10 cellular contexts compared by ENCODE assay signal in the genomic region with DNA sequence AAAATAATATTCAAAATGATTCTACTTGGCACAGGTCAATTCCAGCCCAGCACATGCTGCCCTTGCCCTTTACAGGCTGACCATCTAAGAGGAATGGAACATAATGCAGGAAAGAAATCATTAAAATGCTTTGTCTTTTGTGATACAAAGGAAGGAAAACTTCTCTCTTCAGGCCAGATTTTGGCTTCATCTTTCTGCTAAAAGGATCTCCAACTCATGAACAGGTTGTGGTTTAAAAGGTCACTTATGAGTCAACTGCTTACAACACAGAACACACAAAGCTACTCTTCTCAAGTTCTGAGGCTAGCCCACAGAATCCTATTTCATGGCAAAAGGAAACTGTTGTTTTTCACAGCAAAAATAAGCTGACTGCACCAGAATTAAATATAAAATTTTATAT.
DNase-seq lines count a peak whose midpoint lies in the region; ATAC-seq and TF ChIP-seq lines count a peak whose summit lies in the region.
"Had no signal": no experiment of that assay in that cellular context is flagged by ENCODE, and none has a peak within 500 bp of the region (broad histone marks: within the 10 kb centered on the region; RNA-seq: fewer than 3 reads in every experiment).

No MANE protein-coding gene starts in this region.

- DNase-seq in astrocyte of the hippocampus (ENCODE audit: low read depth, low spot score) (peak; percentile 40), skeletal muscle cell (ENCODE audit: low read depth) (peak; percentile 26), WERI-Rb-1 (no peak)
- DNase-seq: activated T-cell treated with anti-CD3 and anti-CD28 coated beads for 4 hours; effector memory CD8-positive, alpha-beta T cell; NCI-H146 had no signal

- no peak for TF ChIP-seq CTCF in WERI-Rb-1 (IDR thresholded peaks at IDR 0.05; ENCODE audit: low read depth, low read length)

- ATAC-seq in GM19395 (IDR thresholded peaks at IDR 0.05; ENCODE audit: unreplicated experiment), result peak; percentile 87
- peak; percentile 84 for ATAC-seq in HG03378 (IDR thresholded peaks at IDR 0.05; ENCODE audit: unreplicated experiment)
- no peak for ATAC-seq in HG03159 (IDR thresholded peaks at IDR 0.05; ENCODE audit: unreplicated experiment)
- ATAC-seq in HG03520 (IDR thresholded peaks at IDR 0.05; ENCODE audit: unreplicated experiment), result no peak
- ATAC-seq: effector memory CD8-positive, alpha-beta T cell had no signal

- H3K36me3 ChIP-seq in WERI-Rb-1, result no peaks in the 10 kb centered on the region

- no peak overlapping the region for H3K27ac ChIP-seq in WERI-Rb-1

- H3K27me3 ChIP-seq in WERI-Rb-1 (ENCODE audit: insufficient read depth, low read depth, severe bottlenecking), result no peaks in the 10 kb centered on the region

- H3K4me3 ChIP-seq in skeletal muscle cell (ENCODE audit: low read depth, low read length) (no peak overlapping the region), WERI-Rb-1 (ENCODE audit: low read depth, low read length) (no peak overlapping the region)

- H3K9me3 ChIP-seq in WERI-Rb-1 (ENCODE audit: severe bottlenecking), result no peaks in the 10 kb centered on the region

Comparison
In these comparisons a context has a peak if more than half of its experiments do, and no peak if none do; other contexts are left out.
1. ATAC-seq: peak in GM19395 (single experiment) and HG03378 (single experiment); none in HG03159 (single experiment) and HG03520 (single experiment).